In the genomic region with DNA sequence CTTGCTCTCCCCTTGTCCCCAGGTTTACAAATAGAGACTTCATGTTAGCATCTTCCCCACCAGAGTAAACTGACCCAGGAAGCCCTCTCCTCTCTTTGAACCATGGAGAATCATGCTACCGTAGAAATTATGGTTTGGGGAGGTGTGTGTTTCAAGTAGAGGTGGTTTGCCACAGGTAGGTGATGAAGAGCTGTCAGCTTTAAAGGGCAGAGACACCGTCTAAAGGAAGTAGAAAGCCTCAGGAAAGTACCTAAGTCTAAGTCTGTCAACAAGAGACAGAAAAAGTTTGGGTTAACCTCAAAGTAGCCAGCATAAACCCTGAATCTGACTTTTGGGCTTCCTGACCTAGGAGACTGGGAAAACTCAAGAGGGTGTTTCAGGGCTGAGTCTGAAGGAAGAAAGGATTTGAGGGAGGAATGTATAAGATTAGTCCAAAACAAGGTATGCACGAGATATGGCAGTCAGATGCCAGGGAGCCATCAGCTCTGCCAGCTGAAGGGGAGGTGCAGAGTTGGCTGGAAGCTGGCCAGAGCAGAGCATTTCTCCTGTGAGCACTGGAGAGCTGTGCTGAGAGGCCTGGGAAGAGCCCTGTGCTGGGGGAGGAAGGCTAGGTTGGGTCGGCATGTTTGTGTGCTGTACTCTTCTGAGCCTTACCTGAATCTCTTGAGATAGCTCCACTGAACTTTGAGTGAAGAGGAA, we compare ENCODE assay signal across 7 cellular contexts. TPM values are rescaled to one million over a fixed set of nuclear protein-coding genes. Genes with fewer than 3 reads are reported as not detected.
DNase-seq lines count a peak whose midpoint lies in the region; ATAC-seq and TF ChIP-seq lines count a peak whose summit lies in the region.

No MANE protein-coding gene starts in this region.

- H3K4me3 Mint-ChIP-seq in IgD-negative memory B cell = peak overlapping the region; percentile 91 to 99 (median 96)
- H3K4me3 Mint-ChIP-seq in activated T-cell treated with anti-CD3 and anti-CD28 coated beads, Interleukin-2, amount 50 U/mL, for 24 hours = peak overlapping the region; percentile 92

- peak; percentile 56 for DNase-seq in activated T-cell treated with anti-CD3 and anti-CD28 coated beads, Interleukin-2, amount 50 U/mL, for 24 hours
- DNase-seq in fibroblast of villous mesenchyme (ENCODE audit: low read depth) (peak; percentile 44), retinal pigment epithelial cell (ENCODE audit: low read depth) (peak; percentile 86), NCI-H526 treated with DMSO at 0.1 percent for 48 hours (lab: John Stamatoyannopoulos, UW) (no peak), KBM-7 (no peak)

- peak overlapping the region; percentile 98 to 100 (median 99) for H3K27ac Mint-ChIP-seq in IgD-negative memory B cell
- H3K27ac Mint-ChIP-seq in activated T-cell treated with anti-CD3 and anti-CD28 coated beads, Interleukin-2, amount 50 U/mL, for 24 hours = peak overlapping the region; percentile 100

- H3K4me1 Mint-ChIP-seq in IgD-negative memory B cell = peaks cover 35 to 51% (median 38%) of the 10 kb centered on the region in 3 donors
- peaks cover 81% of the 10 kb centered on the region for H3K4me1 Mint-ChIP-seq in activated T-cell treated with anti-CD3 and anti-CD28 coated beads, Interleukin-2, amount 50 U/mL, for 24 hours (ENCODE audit: low read depth)

- no peaks in the 10 kb centered on the region for H3K27me3 Mint-ChIP-seq in IgD-negative memory B cell
- no peaks in the 10 kb centered on the region for H3K27me3 Mint-ChIP-seq in activated T-cell treated with anti-CD3 and anti-CD28 coated beads, Interleukin-2, amount 50 U/mL, for 24 hours

- H3K4me3 ChIP-seq in fibroblast of villous mesenchyme (ENCODE audit: low read depth, low read length) (no peak overlapping the region), retinal pigment epithelial cell (ENCODE audit: low read length) (no peak overlapping the region)

- TF ChIP-seq CTCF in fibroblast of villous mesenchyme (IDR thresholded peaks at IDR 0.05; ENCODE audit: insufficient read depth, low read depth, low read length) = no peak
- TF ChIP-seq CTCF in retinal pigment epithelial cell (conservative IDR thresholded peaks at IDR 0.05; ENCODE audit: low read depth, low read length) = no peak

- in situ Hi-C loops in KBM-7 (cut with MboI; ENCODE audit: low pct_unique_long_range_greater_than_20kb, low sequenced_read_pairs) = no loop called here

- ATAC-seq in GM18520 (IDR thresholded peaks at IDR 0.05; ENCODE audit: unreplicated experiment) = peak; percentile 15

- H3K36me3 Mint-ChIP-seq in IgD-negative memory B cell = peaks cover 6% of the 10 kb centered on the region
- peaks cover 15% of the 10 kb centered on the region for H3K36me3 Mint-ChIP-seq in activated T-cell treated with anti-CD3 and anti-CD28 coated beads, Interleukin-2, amount 50 U/mL, for 24 hours (ENCODE audit: low read depth)

- no peaks in the 10 kb centered on the region for H3K9me3 Mint-ChIP-seq in IgD-negative memory B cell
- H3K9me3 Mint-ChIP-seq in activated T-cell treated with anti-CD3 and anti-CD28 coated beads, Interleukin-2, amount 50 U/mL, for 24 hours = no peaks in the 10 kb centered on the region

RNA-seq across cellular contexts. Expression of a gene that starts 14.3 kb away (rescaled TPM):
- 0.30 TPM for polyA plus RNA-seq in IgD-negative memory B cell
- 2.9 and 8.6 TPM in 2 replicates for total RNA-seq in fibroblast of villous mesenchyme

RNA-seq across cellular contexts. Expression of a gene that starts 15.9 kb away (rescaled TPM):
- polyA plus RNA-seq in IgD-negative memory B cell = 99.6 TPM
- 218 and 272 TPM in 2 replicates for total RNA-seq in fibroblast of villous mesenchyme

RNA-seq across cellular contexts. Expression of a gene that starts 47.9 kb away (rescaled TPM):
- polyA plus RNA-seq in IgD-negative memory B cell = 1.0 TPM
- total RNA-seq in fibroblast of villous mesenchyme = 0.64 and 1.3 TPM in 2 replicates

RNA-seq across cellular contexts. Expression of a gene that starts 55.6 kb away (rescaled TPM):
- polyA plus RNA-seq in IgD-negative memory B cell = 0.11 TPM
- 20.3 and 24.5 TPM in 2 replicates for total RNA-seq in fibroblast of villous mesenchyme

Comparison
In these comparisons a context has a peak if more than half of its experiments do, and no peak if none do; other contexts are left out.
1. DNase-seq: peak in activated T-cell treated with anti-CD3 and anti-CD28 coated beads, Interleukin-2, amount 50 U/mL, for 24 hours (single experiment), fibroblast of villous mesenchyme (single experiment) and retinal pigment epithelial cell (single experiment); none in NCI-H526 treated with DMSO at 0.1 percent for 48 hours (single experiment) and KBM-7 (single experiment).